ENCODE assay signal across 8 cellular contexts in genomic region chr13:111046590-111047141, GRCh38.
DNase-seq lines count a peak whose midpoint lies in the region; ATAC-seq and TF ChIP-seq lines count a peak whose summit lies in the region.

No MANE protein-coding gene starts in this region.

- ATAC-seq in HG02678 (IDR thresholded peaks at IDR 0.05; ENCODE audit: unreplicated experiment) (peak; percentile 47), T-helper 17 cell (peak; percentile 69), mucosa of descending colon (peak; percentile 28)

- peaks cover 7% of the 10 kb centered on the region for H3K36me3 Mint-ChIP-seq in T-helper 17 cell (ENCODE audit: low read depth)
- H3K36me3 Mint-ChIP-seq in Calu3 (ENCODE audit: insufficient read depth, unreplicated experiment), result no peaks in the 10 kb centered on the region

- H3K27me3 Mint-ChIP-seq in T-helper 17 cell (peaks cover 27% of the 10 kb centered on the region), Calu3 (ENCODE audit: unreplicated experiment) (no peaks in the 10 kb centered on the region)

- DNase-seq in GM13977 (ENCODE audit: low spot score), result peak; percentile 72
- DNase-seq in T-helper 17 cell, result no peak
- DNase-seq in mucosa of descending colon, result no peak
- DNase-seq in Calu3, result no peak
- DNase-seq in NCI-H2107 treated with DMSO at 0.1 percent for 48 hours (lab: John Stamatoyannopoulos, UW; ENCODE audit: unreplicated experiment), result no peak
- no peak for DNase-seq in NCI-H1694 treated with DMSO at 0.1 percent for 48 hours (lab: John Stamatoyannopoulos, UW)
- DNase-seq in stimulated activated CD8-positive, alpha-beta memory T cell treated with anti-CD3 and anti-CD28 coated beads, Interleukin-4, amount 100 ng/mL, for 48 hours, result no peak

- TF ChIP-seq CTCF in GM13977 (IDR thresholded peaks at IDR 0.05; ENCODE audit: extremely low read depth, insufficient read depth, missing control alignments) (peak; percentile 42), mucosa of descending colon (IDR thresholded peaks at IDR 0.05) (no peak), Calu3 (IDR thresholded peaks at IDR 0.05; ENCODE audit: unreplicated experiment) (no peak)

- in situ Hi-C loops in GM13977 (cut with MboI; ENCODE audit: low pct_unique_long_range_greater_than_20kb, low sequenced_read_pairs, unreplicated experiment), result no loop called here

- CTCF ChIA-PET in Calu3 (lab: Charles Lee), result no interaction called here

- H3K4me3 Mint-ChIP-seq in T-helper 17 cell (no peak overlapping the region), Calu3 (ENCODE audit: low read depth, unreplicated experiment) (no peak overlapping the region)

- no peaks in the 10 kb centered on the region for H3K4me1 ChIP-seq in mucosa of descending colon (ENCODE audit: low read depth)

- intact Hi-C loops in mucosa of descending colon (cut with DNase I, micrococcal nuclease), result loop anchor here in 1 of 2 donors (10.0 kb wide), 1 partner anchor 102 kb away; no protein-coding TSS in a partner anchor
- intact Hi-C loops in Calu3 (cut with micrococcal nuclease; ENCODE audit: unreplicated experiment), result no loop called here

- H3K4me1 Mint-ChIP-seq in T-helper 17 cell (peaks cover 10% of the 10 kb centered on the region), Calu3 (ENCODE audit: low read depth, unreplicated experiment) (peaks cover 13% of the 10 kb centered on the region)

- H3K36me3 ChIP-seq in mucosa of descending colon (ENCODE audit: low read depth), result no peaks in the 10 kb centered on the region

- BruUV-seq in Calu3 (replicated peaks; lab: Mats Ljungman, UMichigan), result no TSS peak

- H3K9me3 ChIP-seq in T-helper 17 cell (ENCODE audit: control insufficient read depth, low read length, poor library complexity, severe bottlenecking) (no peaks in the 10 kb centered on the region), mucosa of descending colon (no peaks in the 10 kb centered on the region)

- no peaks in the 10 kb centered on the region for H3K9me3 Mint-ChIP-seq in Calu3 (ENCODE audit: low read depth, unreplicated experiment)

- H3K27ac Mint-ChIP-seq in T-helper 17 cell (no peak overlapping the region), Calu3 (ENCODE audit: unreplicated experiment) (no peak overlapping the region)

- no peak overlapping the region for H3K4me3 ChIP-seq in mucosa of descending colon
